In the genomic region with DNA sequence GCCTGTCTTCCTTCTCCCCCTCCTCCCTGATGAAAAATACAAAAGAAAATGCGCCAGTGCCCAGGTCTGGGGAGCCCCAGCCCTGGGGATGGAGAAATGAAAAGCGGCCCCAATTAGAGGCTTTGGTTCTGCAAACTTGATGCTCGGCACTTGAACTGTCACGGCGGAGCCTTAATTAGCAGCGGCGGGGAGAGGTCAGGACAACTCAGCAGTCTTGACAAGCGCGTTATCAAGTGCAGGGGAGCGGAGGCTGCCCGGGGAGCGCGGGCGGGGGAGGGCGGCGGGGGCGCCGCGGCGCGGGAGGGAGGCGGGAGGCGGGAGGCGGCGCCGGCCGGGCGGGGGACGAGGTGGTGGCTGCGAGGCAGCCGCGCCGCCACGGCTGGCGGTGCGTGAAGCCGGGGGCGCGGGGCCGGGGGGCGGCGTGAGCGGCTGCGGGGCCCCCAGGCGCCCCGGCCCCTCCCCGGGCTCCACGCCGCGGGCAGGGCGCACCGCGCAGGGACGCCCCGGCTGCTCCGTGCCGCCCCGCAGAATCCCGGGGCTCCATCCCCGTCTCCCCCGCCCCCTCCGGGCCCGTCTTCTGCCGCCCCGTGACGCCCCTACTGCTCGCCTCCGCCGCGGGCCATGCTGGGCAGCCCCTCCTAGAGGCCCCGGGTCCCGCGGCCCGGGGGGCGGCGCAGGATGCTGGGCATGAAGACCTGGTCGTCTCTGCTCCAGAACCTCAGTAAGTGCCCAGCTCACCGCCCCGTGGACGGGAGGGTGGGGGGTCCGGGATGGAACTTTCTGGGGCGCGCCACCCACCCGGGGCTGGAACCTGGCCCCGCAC, we compare ENCODE assay signal across 8 cellular contexts.
A peak's percentile ranks its signal among the peaks of the same experiment; 100 is the strongest.
DNase-seq lines count a peak whose midpoint lies in the region; ATAC-seq and TF ChIP-seq lines count a peak whose summit lies in the region.

No MANE protein-coding gene starts in this region.

- no peaks in the 10 kb centered on the region for H3K9me3 Mint-ChIP-seq in Caco-2 (ENCODE audit: unreplicated experiment)
- no peaks in the 10 kb centered on the region for H3K9me3 Mint-ChIP-seq in activated CD8-positive, alpha-beta T cell treated with anti-CD3 and anti-CD28 coated beads for 36 hours
- no peaks in the 10 kb centered on the region for H3K9me3 Mint-ChIP-seq in stimulated activated naive CD8-positive, alpha-beta T cell treated with anti-CD3 and anti-CD28 coated beads, Interleukin-15, amount 100 ng/mL, for 72 hours

- H3K4me1 Mint-ChIP-seq in Caco-2 (ENCODE audit: low read depth, unreplicated experiment) = peaks cover 23% of the 10 kb centered on the region
- peaks cover 5% of the 10 kb centered on the region for H3K4me1 Mint-ChIP-seq in activated CD8-positive, alpha-beta T cell treated with anti-CD3 and anti-CD28 coated beads for 36 hours (ENCODE audit: low read depth)
- H3K4me1 Mint-ChIP-seq in stimulated activated naive CD8-positive, alpha-beta T cell treated with anti-CD3 and anti-CD28 coated beads, Interleukin-15, amount 100 ng/mL, for 72 hours = peaks cover 26% of the 10 kb centered on the region

- peak; percentile 46 for ATAC-seq in activated CD8-positive, alpha-beta T cell treated with anti-CD3 and anti-CD28 coated beads for 36 hours
- ATAC-seq in stimulated activated naive CD8-positive, alpha-beta T cell treated with anti-CD3 and anti-CD28 coated beads, Interleukin-15, amount 100 ng/mL, for 72 hours = peak; percentile 57
- ATAC-seq in HG03108 (IDR thresholded peaks at IDR 0.05; ENCODE audit: unreplicated experiment) = no peak
- ATAC-seq in GM21737 (IDR thresholded peaks at IDR 0.05; ENCODE audit: unreplicated experiment) = no peak

- POLR2A ChIA-PET in Caco-2 (lab: Charles Lee) = no interaction called here
- POLR2A ChIA-PET in activated CD8-positive, alpha-beta T cell treated with anti-CD3 and anti-CD28 coated beads for 36 hours (lab: Charles Lee) = interaction anchor here (0.6 to 1.0 kb wide), 2 partner anchors 10 to 1154 kb away, joined by 3 to 4 read pairs; no protein-coding TSS in a partner anchor

- intact Hi-C loops in Caco-2 (cut with micrococcal nuclease; ENCODE audit: unreplicated experiment) = no loop called here
- intact Hi-C loops in activated CD8-positive, alpha-beta T cell treated with anti-CD3 and anti-CD28 coated beads for 36 hours (cut with micrococcal nuclease) = no loop called here

- H3K4me3 ChIP-seq in Caco-2 (ENCODE audit: low read depth, low read length) = peak overlapping the region; percentile 40
- H3K4me3 ChIP-seq in iPS-15b (ENCODE audit: low read depth, low read length) = peak overlapping the region; percentile 43

- CTCF ChIA-PET in Caco-2 (lab: Charles Lee) = interaction anchor here (0.6 to 2.2 kb wide), 7 partner anchors 9 to 553 kb away, joined by 3 to 9 read pairs (median 4); no protein-coding TSS in a partner anchor
- CTCF ChIA-PET in activated CD8-positive, alpha-beta T cell treated with anti-CD3 and anti-CD28 coated beads for 36 hours (lab: Charles Lee) = interaction anchor here (1.1 to 1.9 kb wide), 6 partner anchors 14 to 153 kb away, joined by 3 to 9 read pairs (median 4); no protein-coding TSS in a partner anchor

- peaks cover 36% of the 10 kb centered on the region for H3K4me1 ChIP-seq in Caco-2
- H3K4me1 ChIP-seq in iPS-15b (ENCODE audit: control insufficient read depth, insufficient read depth, low read length) = peaks cover 19% of the 10 kb centered on the region

- peak overlapping the region; percentile 69 for H3K4me3 Mint-ChIP-seq in Caco-2 (ENCODE audit: unreplicated experiment)
- peak overlapping the region; percentile 55 for H3K4me3 Mint-ChIP-seq in activated CD8-positive, alpha-beta T cell treated with anti-CD3 and anti-CD28 coated beads for 36 hours
- peak overlapping the region; percentile 77 to 85 for H3K4me3 Mint-ChIP-seq in stimulated activated naive CD8-positive, alpha-beta T cell treated with anti-CD3 and anti-CD28 coated beads, Interleukin-15, amount 100 ng/mL, for 72 hours

- no peaks in the 10 kb centered on the region for H3K27me3 ChIP-seq in Caco-2 (replicated peaks; ENCODE audit: control insufficient read depth, insufficient read depth, low read length)
- H3K27me3 ChIP-seq in iPS-15b (ENCODE audit: control insufficient read depth, insufficient read depth, low read length) = peaks cover 24% of the 10 kb centered on the region

- H3K9ac ChIP-seq in iPS-15b (ENCODE audit: low read depth, low read length) = no peak overlapping the region

- DNase-seq in Caco-2 (peak; percentile 47 to 52), NCI-H128 (lab: John Stamatoyannopoulos, UW; ENCODE audit: unreplicated experiment) (peak; percentile 45), medulla oblongata (ENCODE audit: extremely low spot score) (no peak)
- peak; percentile 46 for DNase-seq in activated CD8-positive, alpha-beta T cell treated with anti-CD3 and anti-CD28 coated beads for 36 hours
- no peak for DNase-seq in stimulated activated naive CD8-positive, alpha-beta T cell treated with anti-CD3 and anti-CD28 coated beads, Interleukin-15, amount 100 ng/mL, for 72 hours

- no peak overlapping the region for H3K27ac Mint-ChIP-seq in Caco-2 (ENCODE audit: unreplicated experiment)
- H3K27ac Mint-ChIP-seq in activated CD8-positive, alpha-beta T cell treated with anti-CD3 and anti-CD28 coated beads for 36 hours = no peak overlapping the region
- H3K27ac Mint-ChIP-seq in stimulated activated naive CD8-positive, alpha-beta T cell treated with anti-CD3 and anti-CD28 coated beads, Interleukin-15, amount 100 ng/mL, for 72 hours = no peak overlapping the region

- H3K9me3 ChIP-seq in Caco-2 (no peaks in the 10 kb centered on the region), iPS-15b (ENCODE audit: control insufficient read depth, insufficient read depth, low read length) (no peaks in the 10 kb centered on the region)

- no peak for TF ChIP-seq CTCF in Caco-2 (IDR thresholded peaks at IDR 0.05; ENCODE audit: insufficient read depth in 1 of 2, low read depth in 1 of 2, low read length in 1 of 2, severe bottlenecking in 1 of 2, unreplicated experiment in 1 of 2)
- no peak for TF ChIP-seq CTCF in activated CD8-positive, alpha-beta T cell treated with anti-CD3 and anti-CD28 coated beads for 36 hours (IDR thresholded peaks at IDR 0.05)

- H3K36me3 ChIP-seq in Caco-2 (ENCODE audit: control insufficient read depth, insufficient read depth, low read length) = no peaks in the 10 kb centered on the region
- no peaks in the 10 kb centered on the region for H3K36me3 ChIP-seq in iPS-15b (ENCODE audit: control insufficient read depth, insufficient read depth, low read length)

- H3K27me3 Mint-ChIP-seq in Caco-2 (ENCODE audit: insufficient read depth, unreplicated experiment) = no peaks in the 10 kb centered on the region
- H3K27me3 Mint-ChIP-seq in activated CD8-positive, alpha-beta T cell treated with anti-CD3 and anti-CD28 coated beads for 36 hours = peaks cover 12% of the 10 kb centered on the region
- peaks cover 53% of the 10 kb centered on the region for H3K27me3 Mint-ChIP-seq in stimulated activated naive CD8-positive, alpha-beta T cell treated with anti-CD3 and anti-CD28 coated beads, Interleukin-15, amount 100 ng/mL, for 72 hours

- no peaks in the 10 kb centered on the region for H3K36me3 Mint-ChIP-seq in Caco-2 (ENCODE audit: insufficient read depth, unreplicated experiment)
- no peaks in the 10 kb centered on the region for H3K36me3 Mint-ChIP-seq in activated CD8-positive, alpha-beta T cell treated with anti-CD3 and anti-CD28 coated beads for 36 hours (ENCODE audit: low read depth)

- BruUV-seq in Caco-2 (replicated peaks; lab: Mats Ljungman, UMichigan) = no TSS peak

Comparison
In these comparisons a context has a peak if more than half of its experiments do, and no peak if none do; other contexts are left out.
1. DNase-seq: peak in Caco-2 (2 of 2), NCI-H128 (single experiment) and activated CD8-positive, alpha-beta T cell treated with anti-CD3 and anti-CD28 coated beads for 36 hours (single experiment); none in stimulated activated naive CD8-positive, alpha-beta T cell treated with anti-CD3 and anti-CD28 coated beads, Interleukin-15, amount 100 ng/mL, for 72 hours (0 of 2) and medulla oblongata (single experiment).
2. ATAC-seq: peak in activated CD8-positive, alpha-beta T cell treated with anti-CD3 and anti-CD28 coated beads for 36 hours (single experiment) and stimulated activated naive CD8-positive, alpha-beta T cell treated with anti-CD3 and anti-CD28 coated beads, Interleukin-15, amount 100 ng/mL, for 72 hours (single experiment); none in HG03108 (single experiment) and GM21737 (single experiment).
3. Peak in every context shown above with its lines, with median percentiles within 50 percentile points of each other: H3K4me3 Mint-ChIP-seq.